In genomic region chr5:73498057-73498992, GRCh38 we compare ENCODE assay signal across 8 cellular contexts. TPM values are rescaled to one million over a fixed set of nuclear protein-coding genes. Genes with fewer than 3 reads are reported as not detected.
DNase-seq lines count a peak whose midpoint lies in the region; ATAC-seq and TF ChIP-seq lines count a peak whose summit lies in the region.

Gene BTF3, plus strand, starts transcription at chr5:73498442. Its CDS starts 226 bp downstream, at chr5:73498668.

- peak; percentile 92 for ATAC-seq in GM19351 (IDR thresholded peaks at IDR 0.05; ENCODE audit: unreplicated experiment)
- ATAC-seq in HG03521 (IDR thresholded peaks at IDR 0.05; ENCODE audit: unreplicated experiment), result peak; percentile 92

- no peaks in the 10 kb centered on the region for H3K9me3 ChIP-seq in BLaER1 treated with 17β-estradiol and CSF1 and Interleukin-3, amounts not matched to agents 10 nM and 100 nM (replicated peaks in 1 of 11)
- no peaks in the 10 kb centered on the region for H3K9me3 ChIP-seq in liver (ENCODE audit: control insufficient read depth in 4 of 4, low read length in 3 of 4)

- peaks cover 31 to 48% (median 43%) of the 10 kb centered on the region in 11 experiments; a peak in 21 of 22 replicates for H4K20me1 ChIP-seq in BLaER1 treated with 17β-estradiol and CSF1 and Interleukin-3, amounts not matched to agents 10 nM and 100 nM

- peak; percentile 97 for DNase-seq in NCI-H748 (lab: John Stamatoyannopoulos, UW; ENCODE audit: unreplicated experiment)
- DNase-seq in activated CD4-positive, alpha-beta T cell treated with anti-CD3 and anti-CD28 coated beads, Interleukin-2, amount 50 U/mL, for 24 hours (ENCODE audit: low read depth in 1 of 2, low spot score in 1 of 2), result peak; percentile 87 to 93
- DNase-seq in dermis blood vessel endothelial cell, result peak; percentile 98
- peak; percentile 95 for DNase-seq in stimulated activated CD4-positive, alpha-beta T cell treated with anti-CD3 and anti-CD28 coated beads, Interleukin-4, amount 100 ng/mL, for 24 hours

- peak within 1 kb of the TSS; percentile 96 to 100 (median 99) for H3K27ac ChIP-seq in BLaER1 treated with 17β-estradiol and CSF1 and Interleukin-3, amounts not matched to agents 10 nM and 100 nM
- H3K27ac ChIP-seq in liver (ENCODE audit: low read depth in 1 of 2, low read length in 2 of 2), result peak within 1 kb of the TSS; percentile 97 to 99

- H3K36me3 ChIP-seq in BLaER1 treated with 17β-estradiol and CSF1 and Interleukin-3, amounts not matched to agents 10 nM and 100 nM, result peaks cover 33 to 43% (median 39%) of the 10 kb centered on the region in 11 experiments
- peaks cover 5 to 22% (median 16%) of the 10 kb centered on the region in 4 donors for H3K36me3 ChIP-seq in liver (ENCODE audit: control insufficient read depth in 4 of 4, insufficient read depth in 3 of 4, low read depth in 1 of 4, low read length in 3 of 4)

- H3K9ac ChIP-seq in BLaER1 treated with 17β-estradiol and CSF1 and Interleukin-3, amounts not matched to agents 10 nM and 100 nM, result peak within 1 kb of the TSS; percentile 98 to 100 (median 99)
- H3K9ac ChIP-seq in liver (ENCODE audit: low read depth in 1 of 2, low read length in 2 of 2), result peak within 1 kb of the TSS; percentile 93 to 100

- H3K27me3 ChIP-seq in BLaER1 treated with 17β-estradiol and CSF1 and Interleukin-3, amounts not matched to agents 10 nM and 100 nM, result no peaks in the 10 kb centered on the region
- H3K27me3 ChIP-seq in liver (ENCODE audit: control insufficient read depth in 4 of 4, insufficient read depth in 4 of 4, low read length in 3 of 4), result no peaks in the 10 kb centered on the region

- peak within 1 kb of the TSS; percentile 86 to 99 (median 96) for H3K4me3 ChIP-seq in BLaER1 treated with 17β-estradiol and CSF1 and Interleukin-3, amounts not matched to agents 10 nM and 100 nM
- peak within 1 kb of the TSS; percentile 72 to 99 (median 97) for H3K4me3 ChIP-seq in liver (ENCODE audit: low read depth in 1 of 3, low read length in 3 of 3)

- under 1% methylated on average over 67 of the region's 67 CpGs for WGBS in liver

- peaks cover 12 to 68% (median 30%) of the 10 kb centered on the region in 10 experiments for H3K4me1 ChIP-seq in BLaER1 treated with 17β-estradiol and CSF1 and Interleukin-3, amounts not matched to agents 10 nM and 100 nM
- peaks cover 0 to 32% (median 17%) of the 10 kb centered on the region in 4 donors for H3K4me1 ChIP-seq in liver (ENCODE audit: control insufficient read depth in 4 of 4, insufficient read depth in 4 of 4, low read length in 3 of 4)

- TF ChIP-seq CTCF in liver (IDR thresholded peaks at IDR 0.05; ENCODE audit: low read depth, low read length, missing input control), result no peak

- peak in 1 of 2 donors; percentile 2 for TF ChIP-seq RAD21 in liver (IDR thresholded peaks at IDR 0.05)

- H3K4me2 ChIP-seq in BLaER1 treated with 17β-estradiol and CSF1 and Interleukin-3, amounts not matched to agents 10 nM and 100 nM, result peak within 1 kb of the TSS; percentile 78 to 96 (median 92)

TF ChIP-seq in liver, 16 proteins besides CTCF, POLR2A, EP300 and RAD21:
- TF ChIP-seq SP1 (IDR thresholded peaks at IDR 0.05) (peak; percentile 28), HNF4G (IDR thresholded peaks at IDR 0.05) (no peak), MAX (IDR thresholded peaks at IDR 0.05) (peak; percentile 67), NR2F2 (IDR thresholded peaks at IDR 0.05) (no peak), ATF3 (IDR thresholded peaks at IDR 0.05) (peak; percentile 5), JUND (IDR thresholded peaks at IDR 0.05) (peak in 1 of 2 donors; percentile 75), TAF1 (conservative IDR thresholded peaks at IDR 0.05) (peak; percentile 44), EGR1 (IDR thresholded peaks at IDR 0.05; ENCODE audit: low read depth in 2 of 2) (no peak), FOXA1 (IDR thresholded peaks at IDR 0.05) (no peak), ZBTB33 (IDR thresholded peaks at IDR 0.05) (no peak), GABPA (IDR thresholded peaks at IDR 0.05 in 1 of 2, conservative IDR thresholded peaks at IDR 0.05 in 1 of 2) (peak; percentile 79 to 95), YY1 (IDR thresholded peaks at IDR 0.05) (peak; percentile 98), RXRA (IDR thresholded peaks at IDR 0.05) (peak; percentile 55 to 93), HNF4A (conservative IDR thresholded peaks at IDR 0.05) (peak; percentile 20 to 62), FOXA2 (IDR thresholded peaks at IDR 0.05) (no peak), REST (IDR thresholded peaks at IDR 0.05) (peak; percentile 81)

RNA-seq across cellular contexts. Expression of gene BTF3, which starts in this region (rescaled TPM):
- total RNA-seq in dermis blood vessel endothelial cell (250 and 286 TPM in 2 replicates), liver (100 to 1,000 TPM in 1 of 2 donors, 10 to 100 TPM in 1; 97.5 to 231 TPM)
- polyA plus RNA-seq in liver, result 100 to 1,000 TPM; 194 to 246 TPM

Comparison
In these comparisons a context has a peak if more than half of its experiments do, and no peak if none do; other contexts are left out.
1. Peak in every context shown above with its lines: DNase-seq, ATAC-seq, H3K4me3 ChIP-seq and H3K27ac ChIP-seq.